Comparison of ENCODE assay signal across 8 cellular contexts in genomic region chr15:99566157-99566900, GRCh38. TPM values are rescaled to one million over a fixed set of nuclear protein-coding genes. Genes with fewer than 3 reads are reported as not detected.
DNase-seq lines count a peak whose midpoint lies in the region; ATAC-seq, FAIRE-seq and TF ChIP-seq lines count a peak whose summit lies in the region.

No MANE protein-coding gene starts in this region.

- peak overlapping the region; percentile 98 for H3K4me2 ChIP-seq in mammary epithelial cell (ENCODE audit: insufficient read depth, low read depth, low read length)
- peak overlapping the region; percentile 61 for H3K4me2 ChIP-seq in keratinocyte (ENCODE audit: control insufficient read depth, extremely low read depth, insufficient read depth, low read depth, low read length)

- no peaks in the 10 kb centered on the region for H3K9me3 Mint-ChIP-seq in activated naive CD4-positive, alpha-beta T cell treated with anti-CD3 and anti-CD28 coated beads, Interleukin-2, amount 10 ng/mL, durations not matched to agents 7 days and 5 days

- TF ChIP-seq CTCF in mammary epithelial cell (conservative IDR thresholded peaks at IDR 0.05 in 1 of 2, IDR thresholded peaks at IDR 0.05 in 1 of 2; ENCODE audit: extremely low read depth in 1 of 2, insufficient read depth in 1 of 2, low read depth in 1 of 2, low read length in 2 of 2) (no peak), keratinocyte (optimal IDR thresholded peaks at IDR 0.05 in 1 of 3, IDR thresholded peaks at IDR 0.05 in 1 of 3, conservative IDR thresholded peaks at IDR 0.05 in 1 of 3; ENCODE audit: extremely low read depth in 1 of 3, insufficient read depth in 2 of 3, low read length in 3 of 3) (no peak)

- H3K27ac Mint-ChIP-seq in activated naive CD4-positive, alpha-beta T cell treated with anti-CD3 and anti-CD28 coated beads, Interleukin-2, amount 10 ng/mL, durations not matched to agents 7 days and 5 days, result peak overlapping the region; percentile 85

- H3K79me2 ChIP-seq in mammary epithelial cell (ENCODE audit: insufficient read depth, low read length), result peaks cover 47% of the 10 kb centered on the region
- H3K79me2 ChIP-seq in keratinocyte (ENCODE audit: control insufficient read depth, insufficient read depth, low read length), result peaks cover 44% of the 10 kb centered on the region

- WGBS in mammary epithelial cell (ENCODE audit: low coverage, missing lambda C conversion rate), result 0% methylated on average over 17 of the region's 69 CpGs

- H4K20me1 ChIP-seq in mammary epithelial cell (ENCODE audit: insufficient read depth, low read length) (no peaks in the 10 kb centered on the region), keratinocyte (ENCODE audit: control insufficient read depth, extremely low read depth, insufficient read depth, low read length) (no peaks in the 10 kb centered on the region)

- H3K4me1 ChIP-seq in mammary epithelial cell (ENCODE audit: insufficient read depth, low read length) (peaks cover 8% of the 10 kb centered on the region), keratinocyte (ENCODE audit: control insufficient read depth, extremely low read depth, insufficient read depth, low read length) (peaks cover 11% of the 10 kb centered on the region)

- BruUV-seq in mammary epithelial cell (replicated peaks; lab: Mats Ljungman, UMichigan), result no TSS peak

- peak overlapping the region; percentile 94 for H3K9ac ChIP-seq in mammary epithelial cell (ENCODE audit: insufficient read depth, low read length)
- peak overlapping the region; percentile 94 for H3K9ac ChIP-seq in keratinocyte (ENCODE audit: control insufficient read depth, extremely low read depth, insufficient read depth, low read length)

- H3K4me3 ChIP-seq in mammary epithelial cell (replicated peaks in 1 of 3; ENCODE audit: insufficient read depth in 1 of 3, low read depth in 2 of 3, low read length in 3 of 3) (peak overlapping the region; percentile 79 to 89 (median 80)), keratinocyte (ENCODE audit: control insufficient read depth in 2 of 3, extremely low read depth in 1 of 3, insufficient read depth in 2 of 3, low read depth in 1 of 3, low read length in 3 of 3) (peak overlapping the region; percentile 61 to 95 (median 94))

- H3K36me3 ChIP-seq in mammary epithelial cell (ENCODE audit: insufficient read depth, low read length) (no peaks in the 10 kb centered on the region), keratinocyte (ENCODE audit: control insufficient read depth in 2 of 2, extremely low read depth in 1 of 2, insufficient read depth in 2 of 2, low read length in 2 of 2) (no peaks in the 10 kb centered on the region)

- ATAC-seq in GM19455 (IDR thresholded peaks at IDR 0.05; ENCODE audit: unreplicated experiment), result no peak
- no peak for ATAC-seq in GM21786 (IDR thresholded peaks at IDR 0.05; ENCODE audit: unreplicated experiment)

- intact Hi-C loops in mammary epithelial cell (cut with micrococcal nuclease), result loop anchor here (1.0 to 5.0 kb wide), 7 partner anchors 51 to 294 kb away; no protein-coding TSS in a partner anchor

- H2AFZ ChIP-seq in mammary epithelial cell (ENCODE audit: low read depth, low read length) (peak overlapping the region; percentile 99), keratinocyte (ENCODE audit: control insufficient read depth, low read length) (no peak overlapping the region)

- peaks cover 42% of the 10 kb centered on the region for H3K4me1 Mint-ChIP-seq in activated naive CD4-positive, alpha-beta T cell treated with anti-CD3 and anti-CD28 coated beads, Interleukin-2, amount 10 ng/mL, durations not matched to agents 7 days and 5 days

- peak overlapping the region; percentile 96 for H3K4me3 Mint-ChIP-seq in activated naive CD4-positive, alpha-beta T cell treated with anti-CD3 and anti-CD28 coated beads, Interleukin-2, amount 10 ng/mL, durations not matched to agents 7 days and 5 days

- CTCF ChIA-PET in activated naive CD4-positive, alpha-beta T cell treated with anti-CD3 and anti-CD28 coated beads, Interleukin-2, amount 10 ng/mL, durations not matched to agents 7 days and 5 days (lab: Charles Lee), result interaction anchor here (0.9 to 2.2 kb wide), 4 partner anchors 46 to 293 kb away, joined by 3 to 11 read pairs (median 4); no protein-coding TSS in a partner anchor
- CTCF ChIA-PET in mammary epithelial cell (lab: Charles Lee; ENCODE audit: low non-redundant PET), result interaction anchor here (0.7 to 1.3 kb wide), 3 partner anchors 131 to 157 kb away, joined by 3 to 5 read pairs (median 3); no protein-coding TSS in a partner anchor

- H3K27me3 Mint-ChIP-seq in activated naive CD4-positive, alpha-beta T cell treated with anti-CD3 and anti-CD28 coated beads, Interleukin-2, amount 10 ng/mL, durations not matched to agents 7 days and 5 days, result peaks cover 39% of the 10 kb centered on the region

- H3K9me3 ChIP-seq in mammary epithelial cell (replicated peaks; ENCODE audit: insufficient read depth, low read length) (no peaks in the 10 kb centered on the region), keratinocyte (ENCODE audit: control insufficient read depth, low read depth, low read length) (no peaks in the 10 kb centered on the region)

- peaks cover 3% of the 10 kb centered on the region for H3K36me3 Mint-ChIP-seq in activated naive CD4-positive, alpha-beta T cell treated with anti-CD3 and anti-CD28 coated beads, Interleukin-2, amount 10 ng/mL, durations not matched to agents 7 days and 5 days

- in situ Hi-C loops in mammary epithelial cell (cut with MboI; ENCODE audit: low sequenced_read_pairs in 2 of 2), result no loop called here

- no peak for FAIRE-seq in keratinocyte (lab: Jason Lieb, UNC)

- H3K27me3 ChIP-seq in mammary epithelial cell (ENCODE audit: insufficient read depth, low read length) (no peaks in the 10 kb centered on the region), keratinocyte (ENCODE audit: control insufficient read depth, extremely low read depth, insufficient read depth, low read length) (peaks cover 6% of the 10 kb centered on the region)

- dilution Hi-C loops in mammary epithelial cell (cut with HindIII; ENCODE audit: low sequenced_read_pairs) (no loop called here), keratinocyte (cut with MboI; ENCODE audit: extremely low pct_ligation_motif_present, low sequenced_read_pairs) (no loop called here)

- H3K27ac ChIP-seq in mammary epithelial cell (ENCODE audit: insufficient read depth, low read depth, low read length) (peak overlapping the region; percentile 90), keratinocyte (ENCODE audit: control insufficient read depth, insufficient read depth, low read length) (peak overlapping the region; percentile 70)

- H3K9me1 ChIP-seq in keratinocyte (ENCODE audit: control insufficient read depth, extremely low read depth, insufficient read depth, low read length), result no peaks in the 10 kb centered on the region

- peak; percentile 38 for DNase-seq in activated naive CD4-positive, alpha-beta T cell treated with anti-CD3 and anti-CD28 coated beads, Interleukin-2, amount 10 ng/mL, durations not matched to agents 7 days and 5 days
- no peak for DNase-seq in activated naive CD4-positive, alpha-beta T cell treated with Interleukin-2 at 50 U/mL for 16 hours
- DNase-seq in RKO (ENCODE audit: low spot score) (peak; percentile 27), mammary epithelial cell (peak; percentile 27), keratinocyte (ENCODE audit: low read depth, low spot score) (no peak)
- DNase-seq in stimulated activated CD4-positive, alpha-beta T cell treated with anti-CD3 and anti-CD28 coated beads, Interleukin-4, amount 100 ng/mL, for 1 hour, result peak; percentile 30

RNA-seq across cellular contexts. Expression of gene MEF2A, which starts 0.5 kb away (rescaled TPM):
- total RNA-seq in mammary epithelial cell, result 10 to 100 TPM; 39.8 to 46.0 TPM
- polyA plus RNA-seq in mammary epithelial cell (19.0 TPM), keratinocyte (17.9 to 29.9 TPM (median 27.4 TPM) in 3 replicates)
- polyA minus RNA-seq in mammary epithelial cell (26.4 TPM), keratinocyte (25.1 to 36.2 TPM (median 35.7 TPM) in 3 replicates)
- polyA plus RNA-seq in keratinocyte (2011; ENCODE audit: low read depth), result 74.0 TPM
- 13.1 and 20.3 TPM in 2 replicates for polyA plus RNA-seq in keratinocyte (2011; cell fraction: cytosol; rRNA removed)
- polyA plus RNA-seq in keratinocyte (2011; cell fraction: nucleus; rRNA removed), result 45.8 and 49.1 TPM in 2 replicates
- polyA plus RNA-seq in keratinocyte (2012; ENCODE audit: low replicate concordance), result 10.3 and 21.1 TPM in 2 replicates
- polyA minus RNA-seq in keratinocyte (2011; cell fraction: cytosol; rRNA and poly(A)+ RNA removed), result 22.4 TPM
- 32.7 and 55.1 TPM in 2 replicates for polyA minus RNA-seq in keratinocyte (2011; cell fraction: nucleus; rRNA and poly(A)+ RNA removed)

Comparison
In these comparisons a context has a peak if more than half of its experiments do, and no peak if none do; other contexts are left out.
1. DNase-seq: peak in activated naive CD4-positive, alpha-beta T cell treated with anti-CD3 and anti-CD28 coated beads, Interleukin-2, amount 10 ng/mL, durations not matched to agents 7 days and 5 days (single experiment), RKO (single experiment), mammary epithelial cell (single experiment) and stimulated activated CD4-positive, alpha-beta T cell treated with anti-CD3 and anti-CD28 coated beads, Interleukin-4, amount 100 ng/mL, for 1 hour (single experiment); none in activated naive CD4-positive, alpha-beta T cell treated with Interleukin-2 at 50 U/mL for 16 hours (single experiment) and keratinocyte (single experiment).